13 cellular contexts compared by ENCODE assay signal in genomic region chr1:90719321-90720136, GRCh38. TPM values are rescaled to one million over a fixed set of nuclear protein-coding genes. Genes with fewer than 3 reads are reported as not detected.
DNase-seq lines count a peak whose midpoint lies in the region; ATAC-seq lines count a peak whose summit lies in the region.
"Had no signal": no experiment of that assay in that cellular context is flagged by ENCODE, and none has a peak within 500 bp of the region (broad histone marks: within the 10 kb centered on the region; RNA-seq: fewer than 3 reads in every experiment).

No MANE protein-coding gene starts in this region.

- H3K27ac Mint-ChIP-seq in stimulated activated naive CD8-positive, alpha-beta T cell treated with anti-CD3 and anti-CD28 coated beads, Interleukin-15, Interleukin-2, amounts not matched to agents 100 ng/mL and 50 ng/mL, for 24 hours: peak overlapping the region; percentile 77
- H3K27ac Mint-ChIP-seq in activated naive CD8-positive, alpha-beta T cell treated with anti-CD3 and anti-CD28 coated beads for 36 hours: no peak overlapping the region
- H3K27ac Mint-ChIP-seq in memory B cell: peak overlapping the region; percentile 62

- H3K4me1 ChIP-seq in SJCRH30: no peaks in the 10 kb centered on the region

- H3K4me3 Mint-ChIP-seq in stimulated activated naive CD8-positive, alpha-beta T cell treated with anti-CD3 and anti-CD28 coated beads, Interleukin-15, Interleukin-2, amounts not matched to agents 100 ng/mL and 50 ng/mL, for 24 hours: peak overlapping the region; percentile 58
- H3K4me3 Mint-ChIP-seq in activated naive CD8-positive, alpha-beta T cell treated with anti-CD3 and anti-CD28 coated beads for 36 hours: peak overlapping the region; percentile 43
- H3K4me3 Mint-ChIP-seq in memory B cell: no peak overlapping the region

- H3K27ac ChIP-seq in SJCRH30: no peak overlapping the region
- H3K27ac ChIP-seq: SK-N-MC, skin epidermis had no signal

- DNase-seq in stimulated activated naive CD8-positive, alpha-beta T cell treated with anti-CD3 and anti-CD28 coated beads, Interleukin-15, Interleukin-2, amounts not matched to agents 100 U/mL and 50 U/mL, for 24 hours: no peak
- no peak for DNase-seq in activated naive CD8-positive, alpha-beta T cell treated with anti-CD3 and anti-CD28 coated beads for 36 hours
- DNase-seq in memory B cell (ENCODE audit: low spot score in 2 of 2): no peak
- no peak for DNase-seq in stimulated activated CD4-positive, alpha-beta T cell treated with anti-CD3 and anti-CD28 coated beads, Interleukin-2, amount 100 ng/mL, for 24 hours
- no peak for DNase-seq in SJCRH30
- no peak for DNase-seq in inferior parietal cortex (ENCODE audit: extremely low spot score)
- DNase-seq: activated CD4-positive, alpha-beta T cell treated with anti-CD3 and anti-CD28 coated beads, Interleukin-2, amount 50 U/mL, for 48 hours; anterior cingulate cortex; NCI-H146 had no signal

- no peaks in the 10 kb centered on the region for H3K9me3 ChIP-seq in SJCRH30 (replicated peaks)

- ATAC-seq in stimulated activated naive CD8-positive, alpha-beta T cell treated with anti-CD3 and anti-CD28 coated beads, Interleukin-15, Interleukin-2, amounts not matched to agents 100 U/mL and 50 U/mL, for 24 hours: no peak
- ATAC-seq in memory B cell (ENCODE audit: low read depth) (no peak), HG03342 (IDR thresholded peaks at IDR 0.05; ENCODE audit: unreplicated experiment) (no peak)

- peaks cover 53% of the 10 kb centered on the region for H3K4me1 Mint-ChIP-seq in stimulated activated naive CD8-positive, alpha-beta T cell treated with anti-CD3 and anti-CD28 coated beads, Interleukin-15, Interleukin-2, amounts not matched to agents 100 ng/mL and 50 ng/mL, for 24 hours (ENCODE audit: low read depth)
- peaks cover 26% of the 10 kb centered on the region for H3K4me1 Mint-ChIP-seq in activated naive CD8-positive, alpha-beta T cell treated with anti-CD3 and anti-CD28 coated beads for 36 hours
- peaks cover 8% of the 10 kb centered on the region for H3K4me1 Mint-ChIP-seq in memory B cell

- peaks cover 7% of the 10 kb centered on the region for H3K9me3 Mint-ChIP-seq in stimulated activated naive CD8-positive, alpha-beta T cell treated with anti-CD3 and anti-CD28 coated beads, Interleukin-15, Interleukin-2, amounts not matched to agents 100 ng/mL and 50 ng/mL, for 24 hours
- H3K9me3 Mint-ChIP-seq in activated naive CD8-positive, alpha-beta T cell treated with anti-CD3 and anti-CD28 coated beads for 36 hours: peaks cover 15% of the 10 kb centered on the region
- H3K9me3 Mint-ChIP-seq in memory B cell: peaks cover 4% of the 10 kb centered on the region

- H3K27me3 ChIP-seq in SJCRH30: no peaks in the 10 kb centered on the region

- H3K27me3 Mint-ChIP-seq in stimulated activated naive CD8-positive, alpha-beta T cell treated with anti-CD3 and anti-CD28 coated beads, Interleukin-15, Interleukin-2, amounts not matched to agents 100 ng/mL and 50 ng/mL, for 24 hours: peaks cover 90% of the 10 kb centered on the region
- peaks cover 95% of the 10 kb centered on the region for H3K27me3 Mint-ChIP-seq in activated naive CD8-positive, alpha-beta T cell treated with anti-CD3 and anti-CD28 coated beads for 36 hours
- peaks cover 44% of the 10 kb centered on the region for H3K27me3 Mint-ChIP-seq in memory B cell

- H3K4me3 ChIP-seq in SJCRH30: no peak overlapping the region

- no peaks in the 10 kb centered on the region for H3K36me3 ChIP-seq in SJCRH30

- H3K36me3 Mint-ChIP-seq in stimulated activated naive CD8-positive, alpha-beta T cell treated with anti-CD3 and anti-CD28 coated beads, Interleukin-15, Interleukin-2, amounts not matched to agents 100 ng/mL and 50 ng/mL, for 24 hours (ENCODE audit: low read depth): peaks cover 20% of the 10 kb centered on the region
- H3K36me3 Mint-ChIP-seq in activated naive CD8-positive, alpha-beta T cell treated with anti-CD3 and anti-CD28 coated beads for 36 hours: peaks cover 19% of the 10 kb centered on the region
- peaks cover 10% of the 10 kb centered on the region for H3K36me3 Mint-ChIP-seq in memory B cell

RNA-seq across cellular contexts. Expression of gene BARHL2, which starts 2.4 kb away (rescaled TPM):
- total RNA-seq in activated naive CD8-positive, alpha-beta T cell treated with anti-CD3 and anti-CD28 coated beads for 36 hours: not detected
- total RNA-seq in SJCRH30 (2014; rRNA removed; shearing (Covaris generic)): not detected in 2 replicates
